ENCODE assay signal across 34 cellular contexts in the genomic region with DNA sequence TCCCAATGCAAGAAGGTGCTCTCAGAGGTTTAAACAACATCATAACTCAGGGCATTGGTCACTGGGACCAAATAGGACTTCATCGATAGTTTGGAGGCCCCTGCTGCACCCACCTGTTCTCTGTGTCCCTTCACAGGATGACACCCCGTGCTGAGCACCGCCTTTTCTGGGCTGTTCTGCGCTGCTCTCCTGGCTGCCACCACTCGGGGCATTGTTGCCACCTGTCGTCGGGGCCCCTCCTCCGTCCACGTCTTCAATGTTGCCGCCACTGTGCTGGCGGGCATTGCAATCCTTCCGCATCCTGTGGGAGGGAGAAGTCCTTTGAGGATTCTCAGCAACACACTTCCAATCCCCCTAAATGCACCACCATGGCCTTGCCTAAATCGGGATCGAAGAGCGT.
"Had no signal": no experiment of that assay in that cellular context is flagged by ENCODE, and none has a peak within 500 bp of the region (broad histone marks: within the 10 kb centered on the region; RNA-seq: fewer than 3 reads in every experiment).

No MANE protein-coding gene starts in this region.

- H3K4me1 Mint-ChIP-seq: activated CD8-positive, alpha-beta memory T cell treated with anti-CD3 and anti-CD28 coated beads, Interleukin-2, amount 10 ng/mL, durations not matched to agents 7 days and 5 days; activated naive CD4-positive, alpha-beta T cell treated with anti-CD3 and anti-CD28 coated beads, Interleukin-2, amount 50 U/mL, for 24 hours; activated naive CD8-positive, alpha-beta T cell treated with anti-CD3 and anti-CD28 coated beads, Interleukin-2, amount 10 ng/mL, durations not matched to agents 7 days and 5 days; central memory CD8-positive, alpha-beta T cell had no signal

- H3K27me3 Mint-ChIP-seq: activated CD4-positive, alpha-beta T cell treated with anti-CD3 and anti-CD28 coated beads, Interleukin-2, amount 10 ng/mL, durations not matched to agents 24 days and 14 days; activated CD8-positive, alpha-beta memory T cell treated with anti-CD3 and anti-CD28 coated beads, Interleukin-2, amount 10 ng/mL, durations not matched to agents 7 days and 5 days; activated naive CD4-positive, alpha-beta T cell treated with anti-CD3 and anti-CD28 coated beads, Interleukin-2, amount 50 U/mL, for 24 hours; activated naive CD8-positive, alpha-beta T cell treated with anti-CD3 and anti-CD28 coated beads, Interleukin-2, amount 10 ng/mL, durations not matched to agents 7 days and 5 days; activated T-cell treated with anti-CD3 and anti-CD28 coated beads, Interleukin-2, amount 50 U/mL, for 24 hours; central memory CD8-positive, alpha-beta T cell had no signal

- ATAC-seq: activated CD8-positive, alpha-beta memory T cell treated with anti-CD3 and anti-CD28 coated beads, Interleukin-2, amount 10 ng/mL, durations not matched to agents 7 days and 5 days; PC-3 had no signal

- H3K27me3 ChIP-seq: ascending aorta, cardiac muscle cell, MG63, Peyer's patch, SJSA1 had no signal

- H3K9ac ChIP-seq: SK-N-SH had no signal

- DNase-seq: activated CD4-positive, alpha-beta T cell treated with anti-CD3 and anti-CD28 coated beads, Interleukin-2, amount 10 ng/mL, durations not matched to agents 24 days and 14 days; activated CD4-positive, alpha-beta T cell treated with anti-CD3 and anti-CD28 coated beads, Interleukin-2, amount 50 U/mL, for 48 hours; activated CD8-positive, alpha-beta memory T cell treated with anti-CD3 and anti-CD28 coated beads for 24 hours; activated CD8-positive, alpha-beta memory T cell treated with anti-CD3 and anti-CD28 coated beads, Interleukin-2, amount 10 ng/mL, durations not matched to agents 7 days and 5 days; activated gamma-delta T cell; activated naive CD4-positive, alpha-beta T cell treated with Interleukin-2 at 50 U/mL for 16 hours; activated naive CD8-positive, alpha-beta T cell treated with anti-CD3 and anti-CD28 coated beads, Interleukin-2, amount 10 ng/mL, durations not matched to agents 7 days and 5 days; activated T-cell treated with anti-CD3 and anti-CD28 coated beads, Interleukin-2, amount 50 U/mL, for 24 hours; amygdala; Kasumi-1; KG1; MG63; NCI-H1048; NCI-H1105 treated with DMSO at 0.1 percent for 48 hours; NCI-H1436; NCI-H1694; NCI-H1930; NCI-H345; NCI-H526; NCI-H748 treated with DMSO at 0.1 percent for 48 hours; NK-92 treated with Interleukin-12 subunit alpha and Interleukin-12 subunit beta, amount 100 ng/mL, for 24 hours; PC-3; Peyer's patch; RPMI8226; SHP77 treated with DMSO at 0.1 percent for 48 hours; SK-N-SH had no signal

- H3K27ac Mint-ChIP-seq: activated CD4-positive, alpha-beta T cell treated with anti-CD3 and anti-CD28 coated beads, Interleukin-2, amount 10 ng/mL, durations not matched to agents 24 days and 14 days; activated CD8-positive, alpha-beta memory T cell treated with anti-CD3 and anti-CD28 coated beads, Interleukin-2, amount 10 ng/mL, durations not matched to agents 7 days and 5 days; activated naive CD4-positive, alpha-beta T cell treated with anti-CD3 and anti-CD28 coated beads, Interleukin-2, amount 50 U/mL, for 24 hours; activated naive CD8-positive, alpha-beta T cell treated with anti-CD3 and anti-CD28 coated beads, Interleukin-2, amount 10 ng/mL, durations not matched to agents 7 days and 5 days; activated T-cell treated with anti-CD3 and anti-CD28 coated beads, Interleukin-2, amount 50 U/mL, for 24 hours; activated T-helper 2 cell treated with anti-CD3 and anti-CD28 coated beads, Interferon-gamma antibody, Interleukin-2, Interleukin-4, amounts not matched to agents 10 μg/mL and 5 μg/mL and 100 μg/mL, durations not matched to agents 14 hours and 24 hours and 36 hours; T-helper 1 cell treated with Interleukin-12 subunit alpha and Interleukin-12 subunit beta and Interleukin-4 antibody, amounts not matched to agents 30 μg/mL and 1 μg/mL, for 36 hours had no signal

- H3K9me3 Mint-ChIP-seq: central memory CD8-positive, alpha-beta T cell had no signal

- H3K4me3 ChIP-seq: ascending aorta, cardiac muscle cell, MG63, Peyer's patch, SJSA1 had no signal

- H3K4me2 ChIP-seq: SK-N-SH had no signal

- H3K36me3 ChIP-seq: cardiac muscle cell, MG63 had no signal

- H3K9me3 ChIP-seq: ascending aorta, SK-N-SH had no signal

- H3K27ac ChIP-seq: ascending aorta, cardiac muscle cell, Peyer's patch, SJSA1, VCaP had no signal

- H3K4me3 Mint-ChIP-seq: activated CD4-positive, alpha-beta T cell treated with anti-CD3 and anti-CD28 coated beads, Interleukin-2, amount 10 ng/mL, durations not matched to agents 24 days and 14 days; activated CD8-positive, alpha-beta memory T cell treated with anti-CD3 and anti-CD28 coated beads, Interleukin-2, amount 10 ng/mL, durations not matched to agents 7 days and 5 days; activated naive CD4-positive, alpha-beta T cell treated with anti-CD3 and anti-CD28 coated beads, Interleukin-2, amount 50 U/mL, for 24 hours; activated naive CD8-positive, alpha-beta T cell treated with anti-CD3 and anti-CD28 coated beads, Interleukin-2, amount 10 ng/mL, durations not matched to agents 7 days and 5 days; activated T-cell treated with anti-CD3 and anti-CD28 coated beads, Interleukin-2, amount 50 U/mL, for 24 hours; central memory CD8-positive, alpha-beta T cell; T-helper 1 cell treated with Interleukin-12 subunit alpha and Interleukin-12 subunit beta and Interleukin-4 antibody, amounts not matched to agents 30 μg/mL and 1 μg/mL, for 36 hours had no signal

- H3K4me1 ChIP-seq: ascending aorta, Peyer's patch, SJSA1 had no signal
